In the genomic region with DNA sequence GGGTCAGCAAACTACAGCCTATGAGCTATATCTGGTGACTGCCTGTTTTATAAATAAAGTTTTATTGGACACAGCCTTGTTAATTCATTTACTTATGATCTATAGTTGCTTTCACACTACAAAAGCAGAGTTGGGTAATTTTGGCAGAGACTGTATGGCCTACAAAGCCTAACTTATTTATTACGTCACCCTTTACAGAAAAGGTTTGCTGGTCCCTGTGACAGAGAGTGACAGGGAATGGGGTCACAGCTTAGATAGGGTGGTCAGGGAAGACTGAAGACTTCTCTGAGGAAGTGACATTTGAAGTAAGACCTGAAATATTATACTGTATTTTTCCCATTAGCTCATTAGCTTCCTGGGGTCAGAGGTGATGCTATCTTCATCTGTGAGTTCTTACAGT, we compare ENCODE assay signal across 1 cellular context.
TF ChIP-seq lines count a peak whose summit lies in the region.

No MANE protein-coding gene starts in this region.

TF ChIP-seq in GM12878, 131 proteins besides CTCF, POLR2A, EP300 and RAD21:
- no peak for TF ChIP-seq ATF7 (IDR thresholded peaks at IDR 0.05; ENCODE audit: low read depth)
- no peak for TF ChIP-seq KLF5 (IDR thresholded peaks at IDR 0.05; ENCODE audit: partially characterized antibody)
- no peak for TF ChIP-seq ZBED1 (IDR thresholded peaks at IDR 0.05; ENCODE audit: borderline replicate concordance)
- TF ChIP-seq ZBTB40 (IDR thresholded peaks at IDR 0.05; ENCODE audit: borderline replicate concordance): peak; percentile 48; the same call in 1 of the 2 replicates
